ENCODE assay signal across 8 cellular contexts in the genomic region with DNA sequence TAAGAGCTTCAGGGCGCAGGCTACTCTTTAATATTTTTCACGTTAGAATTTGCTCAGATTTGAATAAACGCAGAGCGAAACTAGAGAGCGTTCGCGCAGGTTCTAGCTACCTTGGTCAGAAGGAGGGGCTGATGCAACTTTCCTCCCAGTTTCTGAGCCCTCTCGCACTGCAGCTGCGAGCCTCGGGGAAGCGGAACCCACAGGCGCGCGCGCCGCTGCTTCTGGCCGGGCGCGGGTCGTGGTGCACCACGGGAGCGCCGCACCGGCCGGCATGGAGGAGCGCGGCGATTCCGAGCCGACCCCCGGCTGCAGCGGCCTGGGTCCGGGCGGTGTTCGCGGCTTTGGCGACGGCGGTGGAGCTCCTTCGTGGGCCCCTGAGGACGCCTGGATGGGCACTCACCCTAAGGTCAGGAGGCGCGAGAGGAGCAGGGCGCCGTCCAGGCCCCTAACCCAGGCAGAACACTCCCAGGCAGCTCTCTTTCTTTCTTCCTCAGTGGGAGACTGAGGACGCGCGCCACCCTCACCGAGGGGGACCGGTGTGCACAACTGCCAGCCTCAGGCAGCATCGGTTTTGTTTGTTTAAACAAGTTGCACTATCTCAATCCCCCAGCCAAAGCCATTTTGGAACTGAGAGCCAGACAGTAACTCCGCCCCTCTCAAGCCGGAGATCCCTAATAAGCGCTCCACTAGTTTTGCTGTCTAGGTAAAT. TPM values are rescaled to one million over a fixed set of nuclear protein-coding genes. Genes with fewer than 3 reads are reported as not detected.
A peak's percentile ranks its signal among the peaks of the same experiment; 100 is the strongest.
DNase-seq lines count a peak whose midpoint lies in the region; ATAC-seq and TF ChIP-seq lines count a peak whose summit lies in the region.

Gene TSEN15, plus strand, starts transcription at position 246 of the 709 bp plus-strand sequence. Its CDS starts 26 bp downstream, at position 272.

- no peaks in the 10 kb centered on the region for H3K9me3 Mint-ChIP-seq in central memory CD8-positive, alpha-beta T cell

- peak; percentile 97 for ATAC-seq in GM18868 (IDR thresholded peaks at IDR 0.05; ENCODE audit: unreplicated experiment)
- ATAC-seq in HG03108 (IDR thresholded peaks at IDR 0.05; ENCODE audit: unreplicated experiment), result peak; percentile 96
- peak; percentile 95 for ATAC-seq in central memory CD8-positive, alpha-beta T cell (replicated peaks; ENCODE audit: extremely low read depth, poor library complexity, severe bottlenecking)

- peak within 1 kb of the TSS; percentile 82 for H3K4me3 ChIP-seq in AG04450 (ENCODE audit: low read depth, low read length)

- peak within 1 kb of the TSS; percentile 99 for H3K27ac ChIP-seq in AG04450 (ENCODE audit: low read depth, low read length)

- CTCF ChIA-PET in AG04450 (lab: Charles Lee), result interaction anchor here (0.9 kb wide), 1 partner anchor 396 kb away, joined by 3 read pairs; no protein-coding TSS in a partner anchor

- peak within 1 kb of the TSS; percentile 94 for H3K4me3 Mint-ChIP-seq in central memory CD8-positive, alpha-beta T cell

- peaks cover 33% of the 10 kb centered on the region for H3K4me1 Mint-ChIP-seq in central memory CD8-positive, alpha-beta T cell

- peaks cover 11% of the 10 kb centered on the region for H3K27me3 Mint-ChIP-seq in central memory CD8-positive, alpha-beta T cell

- peaks cover 10% of the 10 kb centered on the region for H3K36me3 Mint-ChIP-seq in central memory CD8-positive, alpha-beta T cell (ENCODE audit: insufficient read depth)

- H3K9me3 ChIP-seq in AG04450 (ENCODE audit: control insufficient read depth, insufficient read depth, low read length), result no peaks in the 10 kb centered on the region

- DNase-seq in AG04450 (ENCODE audit: low read depth, low spot score) (no peak), NCI-H226 (peak; percentile 84), kidney glomerular epithelial cell (lab: John Stamatoyannopoulos, UW) (peak; percentile 78)
- DNase-seq in activated CD4-positive, CD25-positive, alpha-beta regulatory T cell (lab: John Stamatoyannopoulos, UW), result peak; percentile 46 to 53 (median 48)
- peak; percentile 48 to 57 for DNase-seq in central memory CD8-positive, alpha-beta T cell (ENCODE audit: low spot score in 2 of 2)
- DNase-seq in stimulated activated CD4-positive, alpha-beta T cell treated with anti-CD3 and anti-CD28 coated beads, Interleukin-1b, Interleukin-23, amount 100 ng/mL, for 4 hours (ENCODE audit: low read depth in 2 of 2), result peak; percentile 71 to 77

- TF ChIP-seq CTCF in AG04450 (IDR thresholded peaks at IDR 0.05; ENCODE audit: low read depth, low read length), result no peak

- POLR2A ChIA-PET in AG04450 (lab: Yijun Ruan, JAX), result interaction anchor here (0.7 to 1.3 kb wide), 5 partner anchors 9 to 335 kb away, joined by 3 to 6 read pairs (median 3); partner anchors contain the start of gene C1orf21

- no peaks in the 10 kb centered on the region for H3K27me3 ChIP-seq in AG04450 (ENCODE audit: control insufficient read depth, insufficient read depth, low read length)

- H3K27ac Mint-ChIP-seq in central memory CD8-positive, alpha-beta T cell (ENCODE audit: low read depth), result peak within 1 kb of the TSS; percentile 94

RNA-seq across cellular contexts. Expression of gene TSEN15, which starts in this region (rescaled TPM):
- polyA plus RNA-seq in AG04450 (2011; rRNA removed), result 54.3 and 69.9 TPM in 2 replicates
- 39.9 and 54.3 TPM in 2 replicates for polyA minus RNA-seq in AG04450 (2011; rRNA and poly(A)+ RNA removed)
